ENCODE assay signal across 1 cellular context in genomic region chr3:66028457-66028856, GRCh38.
TF ChIP-seq lines count a peak whose summit lies in the region.

No MANE protein-coding gene starts in this region.

TF ChIP-seq in WTC11, 78 proteins besides CTCF, POLR2A, EP300 and RAD21:
- TF ChIP-seq TEAD4 (CRISPR knock-in tag; IDR thresholded peaks at IDR 0.05) (no peak), FOXJ3 (CRISPR knock-in tag; IDR thresholded peaks at IDR 0.05; ENCODE audit: borderline replicate concordance) (no peak), PREB (CRISPR knock-in tag; IDR thresholded peaks at IDR 0.05; ENCODE audit: borderline replicate concordance) (no peak), PRRX2 (CRISPR knock-in tag; IDR thresholded peaks at IDR 0.05) (no peak), NR3C1 (CRISPR knock-in tag; conservative IDR thresholded peaks at IDR 0.05; ENCODE audit: low read depth) (no peak), ZNF317 (CRISPR knock-in tag; IDR thresholded peaks at IDR 0.05; ENCODE audit: borderline replicate concordance, low read depth) (no peak), E2F1 (CRISPR knock-in tag; IDR thresholded peaks at IDR 0.05) (no peak), FOXP4 (CRISPR knock-in tag; IDR thresholded peaks at IDR 0.05) (no peak), ESRRA (CRISPR knock-in tag; IDR thresholded peaks at IDR 0.05; ENCODE audit: borderline replicate concordance) (no peak), USF1 (CRISPR knock-in tag; IDR thresholded peaks at IDR 0.05) (no peak), GABPB1 (CRISPR knock-in tag; IDR thresholded peaks at IDR 0.05) (no peak), PRDM15 (CRISPR knock-in tag; IDR thresholded peaks at IDR 0.05) (no peak), STAT6 (CRISPR knock-in tag; conservative IDR thresholded peaks at IDR 0.05; ENCODE audit: low read depth) (no peak), ZBTB43 (CRISPR knock-in tag; IDR thresholded peaks at IDR 0.05) (no peak)
